Comparison of ENCODE assay signal across 15 cellular contexts in the genomic region with DNA sequence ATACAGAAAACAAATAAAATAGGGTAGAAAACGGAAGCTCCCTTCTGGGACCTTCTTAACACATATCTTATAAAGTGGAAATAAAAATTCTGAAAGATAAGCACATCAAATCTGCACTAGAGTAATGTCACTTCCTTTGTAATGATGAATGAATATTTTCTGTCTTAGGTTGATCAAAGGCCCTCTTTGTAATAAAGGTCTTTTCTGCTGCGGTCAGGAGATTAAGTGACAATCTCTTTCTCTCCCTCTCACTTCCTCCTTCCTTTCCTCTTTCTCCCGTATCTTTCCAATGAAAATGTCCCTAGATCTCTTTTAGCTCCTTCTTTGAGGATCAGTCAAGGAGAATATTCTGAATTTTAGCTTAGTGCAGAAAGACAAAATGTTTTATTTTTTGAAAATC. TPM values are rescaled to one million over a fixed set of nuclear protein-coding genes. Genes with fewer than 3 reads are reported as not detected.
DNase-seq lines count a peak whose midpoint lies in the region; ATAC-seq and TF ChIP-seq lines count a peak whose summit lies in the region.
"Had no signal": no experiment of that assay in that cellular context is flagged by ENCODE, and none has a peak within 500 bp of the region (broad histone marks: within the 10 kb centered on the region; RNA-seq: fewer than 3 reads in every experiment).

No MANE protein-coding gene starts in this region.

- no peaks in the 10 kb centered on the region for H3K79me2 ChIP-seq in PC-9 (ENCODE audit: low read depth)

- H3F3A ChIP-seq in PC-9 (ENCODE audit: insufficient read depth, low read depth) = no peaks in the 10 kb centered on the region

- H3K27me3 Mint-ChIP-seq in activated CD8-positive, alpha-beta T cell treated with anti-CD3 and anti-CD28 coated beads, Interleukin-2, amount 10 ng/mL, durations not matched to agents 7 days and 5 days (ENCODE audit: low read depth) = no peaks in the 10 kb centered on the region
- no peaks in the 10 kb centered on the region for H3K27me3 Mint-ChIP-seq in activated CD8-positive, alpha-beta T cell treated with anti-CD3 and anti-CD28 coated beads for 36 hours
- no peaks in the 10 kb centered on the region for H3K27me3 Mint-ChIP-seq in CD8-positive, alpha-beta T cell (ENCODE audit: low read depth)
- H3K27me3 Mint-ChIP-seq in activated T-helper 17 cell treated with anti-CD3 and anti-CD28 coated beads, Interleukin-2, amount 50 U/mL, for 72 hours = no peaks in the 10 kb centered on the region

- no peak overlapping the region for H3K27ac ChIP-seq in CD8-positive, alpha-beta T cell (ENCODE audit: low read depth, low read length)
- H3K27ac ChIP-seq in PC-9 = no peak overlapping the region
- no peak overlapping the region for H3K27ac ChIP-seq in effector memory CD4-positive, alpha-beta T cell (ENCODE audit: insufficient read depth, low read length, poor library complexity, severe bottlenecking)
- H3K27ac ChIP-seq: BLaER1 had no signal

- H3K4me3 ChIP-seq in CD8-positive, alpha-beta T cell (ENCODE audit: low read depth, low read length) = no peak overlapping the region
- no peak overlapping the region for H3K4me3 ChIP-seq in PC-9
- no peak overlapping the region for H3K4me3 ChIP-seq in effector memory CD4-positive, alpha-beta T cell (ENCODE audit: insufficient read depth, low read depth, low read length, poor library complexity, severe bottlenecking)
- H3K4me3 ChIP-seq: BLaER1, GM23338 had no signal

- H3K36me3 Mint-ChIP-seq in activated CD8-positive, alpha-beta T cell treated with anti-CD3 and anti-CD28 coated beads, Interleukin-2, amount 10 ng/mL, durations not matched to agents 7 days and 5 days (ENCODE audit: low read depth) = peaks cover 25% of the 10 kb centered on the region
- peaks cover 16% of the 10 kb centered on the region for H3K36me3 Mint-ChIP-seq in activated CD8-positive, alpha-beta T cell treated with anti-CD3 and anti-CD28 coated beads for 36 hours (ENCODE audit: low read depth)
- peaks cover 62% of the 10 kb centered on the region for H3K36me3 Mint-ChIP-seq in CD8-positive, alpha-beta T cell
- peaks cover 79% of the 10 kb centered on the region for H3K36me3 Mint-ChIP-seq in activated T-helper 17 cell treated with anti-CD3 and anti-CD28 coated beads, Interleukin-2, amount 50 U/mL, for 72 hours (ENCODE audit: low read depth)

- H3K4me1 Mint-ChIP-seq in activated CD8-positive, alpha-beta T cell treated with anti-CD3 and anti-CD28 coated beads, Interleukin-2, amount 10 ng/mL, durations not matched to agents 7 days and 5 days (ENCODE audit: low read depth) = peaks cover 5% of the 10 kb centered on the region
- peaks cover 10% of the 10 kb centered on the region for H3K4me1 Mint-ChIP-seq in activated CD8-positive, alpha-beta T cell treated with anti-CD3 and anti-CD28 coated beads for 36 hours (ENCODE audit: low read depth)
- H3K4me1 Mint-ChIP-seq in CD8-positive, alpha-beta T cell (ENCODE audit: low read depth) = peaks cover 11% of the 10 kb centered on the region
- peaks cover 4% of the 10 kb centered on the region for H3K4me1 Mint-ChIP-seq in activated T-helper 17 cell treated with anti-CD3 and anti-CD28 coated beads, Interleukin-2, amount 50 U/mL, for 72 hours

- H3K9me3 Mint-ChIP-seq in activated CD8-positive, alpha-beta T cell treated with anti-CD3 and anti-CD28 coated beads, Interleukin-2, amount 10 ng/mL, durations not matched to agents 7 days and 5 days (ENCODE audit: insufficient read depth) = no peaks in the 10 kb centered on the region
- no peaks in the 10 kb centered on the region for H3K9me3 Mint-ChIP-seq in activated CD8-positive, alpha-beta T cell treated with anti-CD3 and anti-CD28 coated beads for 36 hours
- H3K9me3 Mint-ChIP-seq in CD8-positive, alpha-beta T cell = no peaks in the 10 kb centered on the region
- no peaks in the 10 kb centered on the region for H3K9me3 Mint-ChIP-seq in activated T-helper 17 cell treated with anti-CD3 and anti-CD28 coated beads, Interleukin-2, amount 50 U/mL, for 72 hours
- H3K9me3 Mint-ChIP-seq: GM23338 had no signal

- peak overlapping the region; percentile 7 for H3K27ac Mint-ChIP-seq in activated CD8-positive, alpha-beta T cell treated with anti-CD3 and anti-CD28 coated beads, Interleukin-2, amount 10 ng/mL, durations not matched to agents 7 days and 5 days
- no peak overlapping the region for H3K27ac Mint-ChIP-seq in activated CD8-positive, alpha-beta T cell treated with anti-CD3 and anti-CD28 coated beads for 36 hours
- H3K27ac Mint-ChIP-seq in CD8-positive, alpha-beta T cell = peak overlapping the region; percentile 8
- peak overlapping the region; percentile 4 for H3K27ac Mint-ChIP-seq in activated T-helper 17 cell treated with anti-CD3 and anti-CD28 coated beads, Interleukin-2, amount 50 U/mL, for 72 hours
- H3K27ac Mint-ChIP-seq: GM23338 had no signal

- intact Hi-C loops in activated CD8-positive, alpha-beta T cell treated with anti-CD3 and anti-CD28 coated beads for 36 hours (cut with micrococcal nuclease) = no loop called here
- intact Hi-C loops in CD8-positive, alpha-beta T cell (cut with DNase I, micrococcal nuclease) = no loop called here
- intact Hi-C loops in PC-9 (cut with micrococcal nuclease; ENCODE audit: unreplicated experiment) = no loop called here

- no peaks in the 10 kb centered on the region for H3K4me1 ChIP-seq in CD8-positive, alpha-beta T cell (ENCODE audit: insufficient read depth, low read length)
- H3K4me1 ChIP-seq in PC-9 (replicated peaks; ENCODE audit: insufficient read depth) = no peaks in the 10 kb centered on the region
- H3K4me1 ChIP-seq in effector memory CD4-positive, alpha-beta T cell (ENCODE audit: control insufficient read depth, insufficient read depth, low read length, poor library complexity, severe bottlenecking) = no peaks in the 10 kb centered on the region

- H3K27me3 ChIP-seq in CD8-positive, alpha-beta T cell (ENCODE audit: insufficient read depth, low read length) = no peaks in the 10 kb centered on the region
- no peaks in the 10 kb centered on the region for H3K27me3 ChIP-seq in PC-9 (ENCODE audit: insufficient read depth, low read depth)
- no peaks in the 10 kb centered on the region for H3K27me3 ChIP-seq in effector memory CD4-positive, alpha-beta T cell (replicated peaks; ENCODE audit: control insufficient read depth, insufficient read depth, low read length, poor library complexity, severe bottlenecking)
- H3K27me3 ChIP-seq: BLaER1 had no signal

- ATAC-seq in activated CD8-positive, alpha-beta T cell treated with anti-CD3 and anti-CD28 coated beads, Interleukin-2, amount 10 ng/mL, durations not matched to agents 7 days and 5 days = no peak
- ATAC-seq in activated CD8-positive, alpha-beta T cell treated with anti-CD3 and anti-CD28 coated beads for 36 hours = no peak
- ATAC-seq in CD8-positive, alpha-beta T cell = no peak
- no peak for ATAC-seq in activated T-helper 17 cell treated with anti-CD3 and anti-CD28 coated beads, Interleukin-2, amount 50 U/mL, for 72 hours (replicated peaks)
- ATAC-seq: GM23338 had no signal

- no TSS peak for BruUV-seq in PC-9 (replicated peaks; lab: Mats Ljungman, UMichigan)

- no peak overlapping the region for H3K4me3 Mint-ChIP-seq in activated CD8-positive, alpha-beta T cell treated with anti-CD3 and anti-CD28 coated beads, Interleukin-2, amount 10 ng/mL, durations not matched to agents 7 days and 5 days
- H3K4me3 Mint-ChIP-seq in activated CD8-positive, alpha-beta T cell treated with anti-CD3 and anti-CD28 coated beads for 36 hours = no peak overlapping the region
- no peak overlapping the region for H3K4me3 Mint-ChIP-seq in CD8-positive, alpha-beta T cell
- no peak overlapping the region for H3K4me3 Mint-ChIP-seq in activated T-helper 17 cell treated with anti-CD3 and anti-CD28 coated beads, Interleukin-2, amount 50 U/mL, for 72 hours
- H3K4me3 Mint-ChIP-seq: GM23338 had no signal

- no peaks in the 10 kb centered on the region for H3K9me3 ChIP-seq in CD8-positive, alpha-beta T cell (ENCODE audit: low read length)
- H3K9me3 ChIP-seq in PC-9 (ENCODE audit: insufficient read depth, low read depth) = no peaks in the 10 kb centered on the region
- H3K9me3 ChIP-seq in effector memory CD4-positive, alpha-beta T cell (ENCODE audit: control insufficient read depth, low read length) = no peaks in the 10 kb centered on the region
- H3K9me3 ChIP-seq: BLaER1 had no signal

- CTCF ChIA-PET in activated CD8-positive, alpha-beta T cell treated with anti-CD3 and anti-CD28 coated beads, Interleukin-2, amount 10 ng/mL, durations not matched to agents 7 days and 5 days (lab: Charles Lee) = interaction anchor here (0.7 to 1.6 kb wide), 3 partner anchors 10 to 179 kb away, joined by 3 to 4 read pairs (median 3); no protein-coding TSS in a partner anchor
- CTCF ChIA-PET in activated CD8-positive, alpha-beta T cell treated with anti-CD3 and anti-CD28 coated beads for 36 hours (lab: Charles Lee) = interaction anchor here (1.4 to 1.6 kb wide), 2 partner anchors 34 to 133 kb away, joined by 3 to 4 read pairs; partner anchors contain the start of gene TMCO1
- CTCF ChIA-PET in CD8-positive, alpha-beta T cell (lab: Charles Lee) = interaction anchor here (0.9 to 2.0 kb wide), 2 partner anchors 29 to 179 kb away, joined by 3 to 4 read pairs; no protein-coding TSS in a partner anchor
- CTCF ChIA-PET in PC-9 (lab: Charles Lee) = no interaction called here

- POLR2A ChIA-PET in activated CD8-positive, alpha-beta T cell treated with anti-CD3 and anti-CD28 coated beads, Interleukin-2, amount 10 ng/mL, durations not matched to agents 7 days and 5 days (lab: Charles Lee) = interaction anchor here (0.6 to 0.8 kb wide), 2 partner anchors 37 to 1632 kb away, joined by 3 read pairs; partner anchors contain the start of gene ALDH9A1
- POLR2A ChIA-PET in activated CD8-positive, alpha-beta T cell treated with anti-CD3 and anti-CD28 coated beads for 36 hours (lab: Charles Lee) = no interaction called here
- POLR2A ChIA-PET in CD8-positive, alpha-beta T cell (lab: Charles Lee) = interaction anchor here (0.7 kb wide), 1 partner anchor 150 kb away, joined by 5 read pairs; no protein-coding TSS in a partner anchor
- POLR2A ChIA-PET in PC-9 (lab: Charles Lee; ENCODE audit: unreplicated experiment) = no interaction called here

- no peaks in the 10 kb centered on the region for H3K9me2 ChIP-seq in PC-9 (ENCODE audit: insufficient read depth)

- peaks cover 4% of the 10 kb centered on the region; the same call in 1 of the 2 replicates for H4K20me1 ChIP-seq in PC-9 (ENCODE audit: insufficient read depth)

- no peak overlapping the region for H2AFZ ChIP-seq in PC-9
- H2AFZ ChIP-seq: GM23338 had no signal

- DNase-seq in activated CD8-positive, alpha-beta T cell treated with anti-CD3 and anti-CD28 coated beads, Interleukin-2, amount 10 ng/mL, durations not matched to agents 7 days and 5 days = no peak
- no peak for DNase-seq in activated CD8-positive, alpha-beta T cell treated with anti-CD3 and anti-CD28 coated beads for 36 hours
- DNase-seq in CD8-positive, alpha-beta T cell = no peak
- DNase-seq in SK-MEL-5 (ENCODE audit: low read depth, low spot score) = peak; percentile 59
- DNase-seq in PC-9 = no peak
- no peak for DNase-seq in effector memory CD4-positive, alpha-beta T cell
- no peak for DNase-seq in OCI-M1 (lab: John Stamatoyannopoulos, UW)
- DNase-seq: 8988T, AML-193, DMS79 treated with DMSO at 0.1 percent for 48 hours, EL, H7 had no signal

- in situ Hi-C loops in SK-MEL-5 (cut with HindIII; ENCODE audit: low pct_unique_long_range_greater_than_20kb, low sequenced_read_pairs) = no loop called here

- TF ChIP-seq CTCF in activated CD8-positive, alpha-beta T cell treated with anti-CD3 and anti-CD28 coated beads for 36 hours (IDR thresholded peaks at IDR 0.05) = no peak
- TF ChIP-seq CTCF in CD8-positive, alpha-beta T cell (IDR thresholded peaks at IDR 0.05) = no peak
- no peak for TF ChIP-seq CTCF in PC-9 (conservative IDR thresholded peaks at IDR 0.05)

- no peak overlapping the region for H3K4me2 ChIP-seq in PC-9
- H3K4me2 ChIP-seq: BLaER1, GM23338 had no signal

- peaks cover 4% of the 10 kb centered on the region for H3K36me3 ChIP-seq in CD8-positive, alpha-beta T cell (ENCODE audit: insufficient read depth, low read length)
- H3K36me3 ChIP-seq in PC-9 (ENCODE audit: low read depth) = 0 out of 2 replicates have a peak, but pooled peaks cover 10% of the 10 kb centered on the region
- peaks cover 19% of the 10 kb centered on the region for H3K36me3 ChIP-seq in effector memory CD4-positive, alpha-beta T cell (ENCODE audit: control insufficient read depth, insufficient read depth, low read length)

RNA-seq across cellular contexts. Expression of gene TMCO1, which starts 33.8 kb away (rescaled TPM):
- total RNA-seq in activated CD8-positive, alpha-beta T cell treated with anti-CD3 and anti-CD28 coated beads, Interleukin-2, amount 10 ng/mL, durations not matched to agents 7 days and 5 days = 10 to 100 TPM; 89.0 to 90.1 TPM
- 10 to 100 TPM; 57.9 to 60.8 TPM for total RNA-seq in activated CD8-positive, alpha-beta T cell treated with anti-CD3 and anti-CD28 coated beads for 36 hours
- total RNA-seq in CD8-positive, alpha-beta T cell = 10 to 100 TPM; 30.5 to 33.5 TPM
- 220 and 225 TPM in 2 replicates for total RNA-seq in SK-MEL-5 (2014; rRNA removed; shearing (Covaris generic))
- 115 and 156 TPM in 2 replicates for polyA plus RNA-seq in SK-MEL-5 (2015; cell fraction: cytosol; rRNA removed)
- 32.0 and 38.1 TPM in 2 replicates for polyA plus RNA-seq in SK-MEL-5 (2015; cell fraction: nucleus; rRNA removed)
- 10 to 100 TPM; 62.4 to 97.7 TPM for total RNA-seq in activated T-helper 17 cell treated with anti-CD3 and anti-CD28 coated beads, Interleukin-2, amount 50 U/mL, for 72 hours
- 64.1 and 65.6 TPM in 2 replicates for total RNA-seq in PC-9 (2021)

RNA-seq across cellular contexts. Expression of gene ALDH9A1, which starts 36.5 kb away (rescaled TPM):
- total RNA-seq in activated CD8-positive, alpha-beta T cell treated with anti-CD3 and anti-CD28 coated beads, Interleukin-2, amount 10 ng/mL, durations not matched to agents 7 days and 5 days = 10 to 100 TPM; 42.7 to 48.2 TPM
- total RNA-seq in activated CD8-positive, alpha-beta T cell treated with anti-CD3 and anti-CD28 coated beads for 36 hours = 10 to 100 TPM; 25.6 to 28.2 TPM
- 10 to 100 TPM; 18.7 to 22.0 TPM for total RNA-seq in CD8-positive, alpha-beta T cell
- 91.8 and 108 TPM in 2 replicates for total RNA-seq in SK-MEL-5 (2014; rRNA removed; shearing (Covaris generic))
- 72.5 and 94.2 TPM in 2 replicates for polyA plus RNA-seq in SK-MEL-5 (2015; cell fraction: cytosol; rRNA removed)
- 58.3 and 74.9 TPM in 2 replicates for polyA plus RNA-seq in SK-MEL-5 (2015; cell fraction: nucleus; rRNA removed)
- total RNA-seq in activated T-helper 17 cell treated with anti-CD3 and anti-CD28 coated beads, Interleukin-2, amount 50 U/mL, for 72 hours = 10 to 100 TPM; 18.8 to 35.4 TPM
- 31.8 and 42.5 TPM in 2 replicates for total RNA-seq in PC-9 (2021)

Comparison
In these comparisons a context has a peak if more than half of its experiments do, and no peak if none do; other contexts are left out.
1. POLR2A ChIA-PET loops: an anchor here in activated CD8-positive, alpha-beta T cell treated with anti-CD3 and anti-CD28 coated beads, Interleukin-2, amount 10 ng/mL, durations not matched to agents 7 days and 5 days (0.6 to 0.8 kb wide) and CD8-positive, alpha-beta T cell (0.7 kb wide); none called in activated CD8-positive, alpha-beta T cell treated with anti-CD3 and anti-CD28 coated beads for 36 hours and PC-9.